ENCODE assay signal across 9 cellular contexts in the genomic region with DNA sequence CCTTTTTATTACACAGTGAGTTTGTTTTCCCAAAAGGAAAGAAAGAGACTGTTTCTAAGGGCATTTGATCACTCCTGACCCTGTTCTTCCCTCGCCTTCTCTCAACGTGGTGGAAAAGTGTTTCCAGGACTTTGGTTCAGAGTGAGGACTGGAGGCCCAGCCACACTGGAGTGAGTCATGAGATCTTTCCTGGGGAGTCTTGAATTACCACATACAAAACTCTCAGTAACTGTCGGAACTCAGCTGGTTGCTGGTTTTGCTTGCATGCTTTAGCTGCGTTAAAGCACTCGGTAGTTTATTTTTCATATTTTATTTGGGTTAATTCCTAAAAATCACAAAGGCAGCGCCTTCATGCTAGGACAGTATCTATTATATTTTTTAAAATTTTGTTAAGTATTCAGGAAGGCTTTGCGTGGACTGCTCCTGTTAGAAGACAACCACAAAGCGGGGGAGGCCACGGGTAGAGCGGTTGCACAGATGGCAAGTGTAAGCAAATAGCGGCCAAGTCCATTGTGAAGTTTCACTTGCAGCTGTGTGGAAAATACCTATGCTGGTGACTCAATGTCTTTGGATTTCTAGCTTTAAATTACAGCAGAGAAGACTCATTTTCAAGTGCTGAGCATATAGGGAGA.
DNase-seq lines count a peak whose midpoint lies in the region; ATAC-seq and TF ChIP-seq lines count a peak whose summit lies in the region.
"Had no signal": no experiment of that assay in that cellular context is flagged by ENCODE, and none has a peak within 500 bp of the region (broad histone marks: within the 10 kb centered on the region; RNA-seq: fewer than 3 reads in every experiment).

No MANE protein-coding gene starts in this region.

- H3K4me1 ChIP-seq in Peyer's patch, result peaks cover 0 to 15% (median 0%) of the 10 kb centered on the region in 4 donors
- H3K4me1 ChIP-seq in gastroesophageal sphincter, result peaks cover 3 to 38% (median 13%) of the 10 kb centered on the region in 3 donors
- peaks cover 13% of the 10 kb centered on the region for H3K4me1 ChIP-seq in A673 (ENCODE audit: insufficient read depth, low read length, poor library complexity, severe bottlenecking)

- no peaks in the 10 kb centered on the region for H3K27me3 ChIP-seq in Peyer's patch
- no peaks in the 10 kb centered on the region for H3K27me3 ChIP-seq in gastroesophageal sphincter
- no peaks in the 10 kb centered on the region for H3K27me3 ChIP-seq in A673 (replicated peaks; ENCODE audit: insufficient read depth, low read depth, low read length, poor library complexity)
- no peaks in the 10 kb centered on the region for H3K27me3 ChIP-seq in WERI-Rb-1 (ENCODE audit: insufficient read depth, low read depth, severe bottlenecking)

- no TSS peak for BruUV-seq in A673 (replicated peaks; lab: Mats Ljungman, UMichigan)

- intact Hi-C loops in A673 (cut with micrococcal nuclease; ENCODE audit: unreplicated experiment), result no loop called here

- no peak for TF ChIP-seq CTCF in GM12865 (IDR thresholded peaks at IDR 0.05; ENCODE audit: insufficient read depth, low read depth, low read length, missing control alignments)
- no peak for TF ChIP-seq CTCF in Peyer's patch (IDR thresholded peaks at IDR 0.05)
- TF ChIP-seq CTCF in gastroesophageal sphincter (IDR thresholded peaks at IDR 0.05), result no peak
- TF ChIP-seq CTCF in A673 (conservative IDR thresholded peaks at IDR 0.05; ENCODE audit: low read depth, low read length), result no peak
- no peak for TF ChIP-seq CTCF in WERI-Rb-1 (IDR thresholded peaks at IDR 0.05; ENCODE audit: low read depth, low read length)

- H3K4me3 ChIP-seq in GM12865 (ENCODE audit: low read depth, low read length), result no peak overlapping the region
- no peak overlapping the region for H3K4me3 ChIP-seq in Peyer's patch
- no peak overlapping the region for H3K4me3 ChIP-seq in gastroesophageal sphincter
- no peak overlapping the region for H3K4me3 ChIP-seq in skin epidermis
- H3K4me3 ChIP-seq in A673 (ENCODE audit: low read depth, low read length, poor library complexity, severe bottlenecking), result no peak overlapping the region
- H3K4me3 ChIP-seq in WERI-Rb-1 (ENCODE audit: low read depth, low read length), result no peak overlapping the region

- POLR2A ChIA-PET in A673 (lab: Charles Lee; ENCODE audit: low non-redundant PET), result no interaction called here

- WGBS in gastroesophageal sphincter (ENCODE audit: low coverage in 1 of 2), 2 donors, result 40 to 58% methylated on average over 9 to 11 of the region's 11 CpGs

- CTCF ChIA-PET in A673 (lab: Charles Lee), result interaction anchor here (0.9 kb wide), 1 partner anchor 8 kb away, joined by 3 read pairs; no protein-coding TSS in a partner anchor

- H3K9me3 ChIP-seq in Peyer's patch, result no peaks in the 10 kb centered on the region
- H3K9me3 ChIP-seq in gastroesophageal sphincter, result no peaks in the 10 kb centered on the region
- H3K9me3 ChIP-seq in A673 (ENCODE audit: low read depth, low read length, poor library complexity, severe bottlenecking), result no peaks in the 10 kb centered on the region
- H3K9me3 ChIP-seq in WERI-Rb-1 (ENCODE audit: severe bottlenecking), result no peaks in the 10 kb centered on the region

- peak; percentile 16 for DNase-seq in GM12865 (ENCODE audit: low read depth)
- peak in 2 of 3 donors; percentile 38 to 54 for DNase-seq in Peyer's patch
- DNase-seq in A673 (ENCODE audit: low spot score), result no peak
- DNase-seq in WERI-Rb-1, result no peak
- DNase-seq in GM19238 (ENCODE audit: insufficient read length, low spot score), result no peak

- ATAC-seq in gastroesophageal sphincter, result peak; percentile 84
- no peak for ATAC-seq in GM19023 (IDR thresholded peaks at IDR 0.05; ENCODE audit: unreplicated experiment)
- ATAC-seq: HCT116 had no signal

- TF ChIP-seq EP300 in gastroesophageal sphincter (IDR thresholded peaks at IDR 0.05), result no peak

- H3K36me3 ChIP-seq in Peyer's patch (no peaks in the 10 kb centered on the region), gastroesophageal sphincter (no peaks in the 10 kb centered on the region), A673 (ENCODE audit: insufficient read depth, low read length, poor library complexity, severe bottlenecking) (no peaks in the 10 kb centered on the region), WERI-Rb-1 (no peaks in the 10 kb centered on the region)

- TF ChIP-seq POLR2A in Peyer's patch (IDR thresholded peaks at IDR 0.05) (no peak), gastroesophageal sphincter (IDR thresholded peaks at IDR 0.05) (no peak)

- H3K27ac ChIP-seq in Peyer's patch, result peak overlapping the region in 3 of 4 donors; percentile 33 to 55 (median 35)
- peak overlapping the region in 3 of 4 donors; percentile 60 to 75 (median 68) for H3K27ac ChIP-seq in gastroesophageal sphincter
- peak overlapping the region in 15 of 21 experiments; percentile 3 to 80 (median 52) for H3K27ac ChIP-seq in skin epidermis
- H3K27ac ChIP-seq in A673 (ENCODE audit: low read depth, low read length, poor library complexity, severe bottlenecking), result no peak overlapping the region
- H3K27ac ChIP-seq in WERI-Rb-1, result no peak overlapping the region

Comparison
In these comparisons a context has a peak if more than half of its experiments do, and no peak if none do; other contexts are left out.
1. DNase-seq: peak in GM12865 (single experiment) and Peyer's patch (2 of 3); none in A673 (single experiment), WERI-Rb-1 (single experiment) and GM19238 (single experiment).
2. H3K27ac ChIP-seq: peak in Peyer's patch (3 of 4), gastroesophageal sphincter (3 of 4) and skin epidermis (15 of 21); none in A673 (single experiment) and WERI-Rb-1 (single experiment).